ENCODE assay signal across 10 cellular contexts in genomic region chr4:157014621-157015591, GRCh38. TPM values are rescaled to one million over a fixed set of nuclear protein-coding genes. Genes with fewer than 3 reads are reported as not detected.
A peak's percentile ranks its signal among the peaks of the same experiment; 100 is the strongest.
DNase-seq lines count a peak whose midpoint lies in the region; ATAC-seq and TF ChIP-seq lines count a peak whose summit lies in the region.
"Had no signal": no experiment of that assay in that cellular context is flagged by ENCODE, and none has a peak within 500 bp of the region (broad histone marks: within the 10 kb centered on the region; RNA-seq: fewer than 3 reads in every experiment).

No MANE protein-coding gene starts in this region.

- H3K9me3 ChIP-seq in Caco-2, result no peaks in the 10 kb centered on the region

- intact Hi-C loops in Caco-2 (cut with micrococcal nuclease; ENCODE audit: unreplicated experiment), result no loop called here

- no peak overlapping the region for H3K4me3 ChIP-seq in Caco-2 (ENCODE audit: low read depth, low read length)

- no peak for TF ChIP-seq CTCF in Caco-2 (IDR thresholded peaks at IDR 0.05; ENCODE audit: insufficient read depth in 1 of 2, low read depth in 1 of 2, low read length in 1 of 2, severe bottlenecking in 1 of 2, unreplicated experiment in 1 of 2)

- no peaks in the 10 kb centered on the region for H3K4me1 ChIP-seq in Caco-2

- in situ Hi-C loops in SK-MEL-5 (cut with HindIII; ENCODE audit: low pct_unique_long_range_greater_than_20kb, low sequenced_read_pairs), result no loop called here

- no peaks in the 10 kb centered on the region for H3K27me3 ChIP-seq in Caco-2 (replicated peaks; ENCODE audit: control insufficient read depth, insufficient read depth, low read length)

- H3K27ac Mint-ChIP-seq in activated CD8-positive, alpha-beta memory T cell treated with anti-CD3 and anti-CD28 coated beads, Interleukin-2, amount 10 ng/mL, durations not matched to agents 7 days and 5 days, result no peak overlapping the region
- H3K27ac Mint-ChIP-seq in Caco-2 (ENCODE audit: unreplicated experiment), result no peak overlapping the region
- H3K27ac Mint-ChIP-seq: CD8-positive, alpha-beta memory T cell had no signal

- POLR2A ChIA-PET in Caco-2 (lab: Charles Lee), result no interaction called here

- no TSS peak for BruUV-seq in Caco-2 (replicated peaks; lab: Mats Ljungman, UMichigan)

- no peaks in the 10 kb centered on the region for H3K36me3 Mint-ChIP-seq in activated CD8-positive, alpha-beta memory T cell treated with anti-CD3 and anti-CD28 coated beads, Interleukin-2, amount 10 ng/mL, durations not matched to agents 7 days and 5 days
- H3K36me3 Mint-ChIP-seq in Caco-2 (ENCODE audit: insufficient read depth, unreplicated experiment), result no peaks in the 10 kb centered on the region
- H3K36me3 Mint-ChIP-seq: CD8-positive, alpha-beta memory T cell had no signal

- H3K4me1 Mint-ChIP-seq in activated CD8-positive, alpha-beta memory T cell treated with anti-CD3 and anti-CD28 coated beads, Interleukin-2, amount 10 ng/mL, durations not matched to agents 7 days and 5 days, result no peaks in the 10 kb centered on the region
- H3K4me1 Mint-ChIP-seq in Caco-2 (ENCODE audit: low read depth, unreplicated experiment), result no peaks in the 10 kb centered on the region
- H3K4me1 Mint-ChIP-seq: CD8-positive, alpha-beta memory T cell had no signal

- no peaks in the 10 kb centered on the region for H3K9me3 Mint-ChIP-seq in activated CD8-positive, alpha-beta memory T cell treated with anti-CD3 and anti-CD28 coated beads, Interleukin-2, amount 10 ng/mL, durations not matched to agents 7 days and 5 days (ENCODE audit: low read depth)
- no peaks in the 10 kb centered on the region for H3K9me3 Mint-ChIP-seq in Caco-2 (ENCODE audit: unreplicated experiment)

- H3K4me3 Mint-ChIP-seq in activated CD8-positive, alpha-beta memory T cell treated with anti-CD3 and anti-CD28 coated beads, Interleukin-2, amount 10 ng/mL, durations not matched to agents 7 days and 5 days, result no peak overlapping the region
- no peak overlapping the region for H3K4me3 Mint-ChIP-seq in Caco-2 (ENCODE audit: unreplicated experiment)
- H3K4me3 Mint-ChIP-seq: CD8-positive, alpha-beta memory T cell had no signal

- ATAC-seq in HG03025 (IDR thresholded peaks at IDR 0.05; ENCODE audit: low FRiP score, unreplicated experiment), result peak; percentile 81
- ATAC-seq in activated CD8-positive, alpha-beta memory T cell treated with anti-CD3 and anti-CD28 coated beads, Interleukin-2, amount 10 ng/mL, durations not matched to agents 7 days and 5 days, result no peak

- CTCF ChIA-PET in activated CD8-positive, alpha-beta memory T cell treated with anti-CD3 and anti-CD28 coated beads, Interleukin-2, amount 10 ng/mL, durations not matched to agents 7 days and 5 days (lab: Charles Lee), result no interaction called here
- CTCF ChIA-PET in Caco-2 (lab: Charles Lee), result no interaction called here

- no peaks in the 10 kb centered on the region for H3K27me3 Mint-ChIP-seq in activated CD8-positive, alpha-beta memory T cell treated with anti-CD3 and anti-CD28 coated beads, Interleukin-2, amount 10 ng/mL, durations not matched to agents 7 days and 5 days
- H3K27me3 Mint-ChIP-seq in Caco-2 (ENCODE audit: insufficient read depth, unreplicated experiment), result no peaks in the 10 kb centered on the region

- DNase-seq in AG08396 (ENCODE audit: low spot score), result peak; percentile 60
- peak; percentile 39 for DNase-seq in SK-MEL-5 (ENCODE audit: low read depth, low spot score)
- DNase-seq in glomerular visceral epithelial cell (ENCODE audit: extremely low spot score), result peak; percentile 83
- DNase-seq in activated CD8-positive, alpha-beta memory T cell treated with anti-CD3 and anti-CD28 coated beads, Interleukin-2, amount 10 ng/mL, durations not matched to agents 7 days and 5 days, result no peak
- no peak for DNase-seq in activated naive CD4-positive, alpha-beta T cell (lab: John Stamatoyannopoulos, UW)
- DNase-seq in Caco-2, result no peak
- DNase-seq in NCI-H446 (lab: John Stamatoyannopoulos, UW), result no peak
- DNase-seq: CD8-positive, alpha-beta memory T cell; MM.1S had no signal

- no peaks in the 10 kb centered on the region for H3K36me3 ChIP-seq in Caco-2 (ENCODE audit: control insufficient read depth, insufficient read depth, low read length)

RNA-seq across cellular contexts. Expression of gene PDGFC, which starts 43.3 kb away (rescaled TPM):
- 3.0 and 5.4 TPM in 2 replicates for total RNA-seq in SK-MEL-5 (2014; rRNA removed; shearing (Covaris generic))
- polyA plus RNA-seq in SK-MEL-5 (2015; cell fraction: cytosol; rRNA removed), result 1.5 and 2.1 TPM in 2 replicates
- polyA plus RNA-seq in SK-MEL-5 (2015; cell fraction: nucleus; rRNA removed), result 1.3 and 1.8 TPM in 2 replicates
- total RNA-seq in activated CD8-positive, alpha-beta memory T cell treated with anti-CD3 and anti-CD28 coated beads, Interleukin-2, amount 10 ng/mL, durations not matched to agents 7 days and 5 days, result not detected
- 9.5 and 12.3 TPM in 2 replicates for total RNA-seq in Caco-2 (2022)
- polyA plus RNA-seq: CD8-positive, alpha-beta memory T cell had no signal

Comparison
In these comparisons a context has a peak if more than half of its experiments do, and no peak if none do; other contexts are left out.
1. DNase-seq: peak in AG08396 (single experiment), SK-MEL-5 (single experiment) and glomerular visceral epithelial cell (single experiment); none in activated CD8-positive, alpha-beta memory T cell treated with anti-CD3 and anti-CD28 coated beads, Interleukin-2, amount 10 ng/mL, durations not matched to agents 7 days and 5 days (single experiment), activated naive CD4-positive, alpha-beta T cell (0 of 4), Caco-2 (0 of 2) and NCI-H446 (0 of 2).